In the genomic region with DNA sequence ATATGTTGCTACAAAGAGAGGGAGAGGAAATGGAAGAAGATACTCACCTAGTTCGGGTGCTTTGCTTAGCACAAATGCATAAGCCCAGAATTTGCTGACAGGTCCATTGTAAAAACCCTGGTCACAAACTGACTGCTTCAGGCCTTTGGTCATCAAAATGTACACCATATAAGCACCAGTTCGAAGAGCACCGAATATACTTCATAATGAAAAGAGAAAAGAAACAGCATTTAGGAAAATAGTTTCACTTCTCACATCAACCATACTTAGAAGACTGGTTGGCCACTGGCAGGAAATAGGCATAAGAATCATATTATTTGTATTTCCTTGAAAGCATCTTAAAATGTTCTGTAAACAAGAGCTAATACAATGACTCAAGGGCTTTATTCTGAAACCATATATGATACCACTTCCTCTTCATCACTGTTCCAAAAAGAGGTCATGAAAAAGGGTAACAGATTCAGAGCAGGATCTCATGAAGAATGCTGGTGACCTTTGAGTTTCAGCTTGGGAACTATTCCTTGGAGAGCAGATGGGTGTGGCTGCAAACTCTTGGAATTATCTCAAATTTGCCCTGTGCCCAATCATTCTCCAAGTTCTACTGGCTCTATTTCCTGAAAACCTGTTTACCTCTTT, we compare ENCODE assay signal across 8 cellular contexts.
DNase-seq lines count a peak whose midpoint lies in the region; ATAC-seq lines count a peak whose summit lies in the region.

No MANE protein-coding gene starts in this region.

- H3K9me3 ChIP-seq in skeletal muscle satellite cell (replicated peaks; ENCODE audit: low read length): no peaks in the 10 kb centered on the region

- H3K36me3 Mint-ChIP-seq in T-helper 1 cell treated with Interleukin-12 subunit alpha and Interleukin-12 subunit beta and Interleukin-4 antibody, amounts not matched to agents 30 μg/mL and 1 μg/mL, for 36 hours (ENCODE audit: low read depth): peaks cover 24% of the 10 kb centered on the region

- H3K4me1 Mint-ChIP-seq in T-helper 1 cell treated with Interleukin-12 subunit alpha and Interleukin-12 subunit beta and Interleukin-4 antibody, amounts not matched to agents 30 μg/mL and 1 μg/mL, for 36 hours (ENCODE audit: low read depth): peaks cover 61% of the 10 kb centered on the region

- DNase-seq in activated CD4-positive, CD25-positive, alpha-beta regulatory T cell treated with anti-CD3 and anti-CD28 coated beads, Interleukin-2, amount 50 U/mL, for 72 hours: no peak
- no peak for DNase-seq in T-helper 9 cell
- no peak for DNase-seq in KG1 (lab: John Stamatoyannopoulos, UW)
- no peak for DNase-seq in NCI-H2171 (lab: John Stamatoyannopoulos, UW)

- H3K36me3 ChIP-seq in skeletal muscle satellite cell (ENCODE audit: insufficient read depth, low read length): no peaks in the 10 kb centered on the region

- H3K27me3 ChIP-seq in skeletal muscle satellite cell (ENCODE audit: control insufficient read depth, insufficient read depth, low read length): no peaks in the 10 kb centered on the region

- H3K9me3 Mint-ChIP-seq in T-helper 1 cell treated with Interleukin-12 subunit alpha and Interleukin-12 subunit beta and Interleukin-4 antibody, amounts not matched to agents 30 μg/mL and 1 μg/mL, for 36 hours: no peaks in the 10 kb centered on the region

- no peaks in the 10 kb centered on the region for H3K27me3 Mint-ChIP-seq in T-helper 1 cell treated with Interleukin-12 subunit alpha and Interleukin-12 subunit beta and Interleukin-4 antibody, amounts not matched to agents 30 μg/mL and 1 μg/mL, for 36 hours (ENCODE audit: low read depth)

- H3K4me3 ChIP-seq in skeletal muscle satellite cell (ENCODE audit: low read length): peak overlapping the region; percentile 11

- peak overlapping the region; percentile 63 for H3K4me2 ChIP-seq in skeletal muscle satellite cell (ENCODE audit: low read length)

- peak overlapping the region; percentile 84 for H3K4me3 Mint-ChIP-seq in T-helper 1 cell treated with Interleukin-12 subunit alpha and Interleukin-12 subunit beta and Interleukin-4 antibody, amounts not matched to agents 30 μg/mL and 1 μg/mL, for 36 hours

- H3K27ac Mint-ChIP-seq in T-helper 1 cell treated with Interleukin-12 subunit alpha and Interleukin-12 subunit beta and Interleukin-4 antibody, amounts not matched to agents 30 μg/mL and 1 μg/mL, for 36 hours: peak overlapping the region; percentile 93

- peak; percentile 59 to 74 for ATAC-seq in activated CD4-positive, CD25-positive, alpha-beta regulatory T cell treated with anti-CD3 and anti-CD28 coated beads, Interleukin-2, amount 50 U/mL, for 24 hours
- ATAC-seq in HG02852 (IDR thresholded peaks at IDR 0.05; ENCODE audit: unreplicated experiment): peak; percentile 69

- peaks cover 28% of the 10 kb centered on the region for H3K4me1 ChIP-seq in skeletal muscle satellite cell (ENCODE audit: control insufficient read depth, insufficient read depth, low read length)

- no peak overlapping the region for H3K9ac ChIP-seq in skeletal muscle satellite cell (ENCODE audit: low read depth, low read length)
